ENCODE assay signal across 20 cellular contexts in the genomic region with DNA sequence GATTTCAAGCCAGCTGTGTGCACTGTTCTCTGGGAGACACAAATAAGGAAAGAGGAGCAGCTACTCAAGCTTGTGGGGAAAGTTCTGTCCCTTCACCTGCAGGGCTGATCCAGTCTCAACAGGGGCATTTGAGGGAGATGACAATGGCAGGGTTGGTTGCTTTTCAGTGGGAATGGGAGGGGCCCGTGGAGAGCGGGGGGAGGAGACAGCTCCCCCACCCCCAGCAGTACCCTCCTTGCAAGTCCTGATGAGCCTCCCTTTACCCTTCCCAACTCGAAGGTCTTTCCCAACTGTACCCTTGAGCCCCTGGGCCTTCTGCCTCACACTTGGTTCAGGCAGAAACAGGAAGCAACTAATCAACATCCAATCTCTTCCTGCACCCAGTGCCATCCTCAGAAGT.
A peak's percentile ranks its signal among the peaks of the same experiment; 100 is the strongest.
DNase-seq lines count a peak whose midpoint lies in the region; ATAC-seq and TF ChIP-seq lines count a peak whose summit lies in the region.
"Had no signal": no experiment of that assay in that cellular context is flagged by ENCODE, and none has a peak within 500 bp of the region (broad histone marks: within the 10 kb centered on the region; RNA-seq: fewer than 3 reads in every experiment).

No MANE protein-coding gene starts in this region.

- ATAC-seq in Right ventricle myocardium inferior (no peak), RWPE2 (ENCODE audit: low read depth) (0 out of 3 replicates have a peak, but pooled peaks have one; percentile 17), sciatic nerve (no peak), HG03108 (IDR thresholded peaks at IDR 0.05; ENCODE audit: unreplicated experiment) (no peak)
- ATAC-seq: A549 had no signal

- peaks cover 9% of the 10 kb centered on the region for H3K27me3 Mint-ChIP-seq in nephron progenitor cell (ENCODE audit: low read depth, poor library complexity)

- H3K4me1 ChIP-seq in left ventricle myocardium inferior (peaks cover 24% of the 10 kb centered on the region), RWPE2 (ENCODE audit: insufficient read depth, poor library complexity, severe bottlenecking) (no peaks in the 10 kb centered on the region)
- H3K4me1 ChIP-seq: A549 had no signal

- no peak overlapping the region for H3K4me3 Mint-ChIP-seq in nephron progenitor cell
- H3K4me3 Mint-ChIP-seq: CD4-positive, alpha-beta T cell; H9 had no signal

- no peak for TF ChIP-seq CTCF in left ventricle myocardium inferior (IDR thresholded peaks at IDR 0.05; ENCODE audit: borderline replicate concordance)
- no peak for TF ChIP-seq CTCF in RWPE2 (IDR thresholded peaks at IDR 0.05; ENCODE audit: poor library complexity, severe bottlenecking)
- TF ChIP-seq CTCF in nephron progenitor cell (IDR thresholded peaks at IDR 0.05), result no peak
- TF ChIP-seq CTCF in dorsolateral prefrontal cortex (IDR thresholded peaks at IDR 0.05 in 54 of 56, conservative IDR thresholded peaks at IDR 0.05 in 2 of 56; ENCODE audit: low read depth in 1 of 56, partially characterized antibody in 56 of 56), result no peak

- peaks cover 33% of the 10 kb centered on the region for H3K4me1 Mint-ChIP-seq in nephron progenitor cell

- DNase-seq in left ventricle myocardium inferior (no peak), Right ventricle myocardium inferior (ENCODE audit: missing footprints) (no peak), RWPE2 (ENCODE audit: low spot score) (no peak), nephron progenitor cell (no peak), sciatic nerve (ENCODE audit: low spot score) (peak; percentile 26), dorsolateral prefrontal cortex (no peak), NCI-H2081 treated with DMSO at 0.1 percent for 48 hours (lab: John Stamatoyannopoulos, UW) (no peak)
- DNase-seq: AML-193; CD4-positive, alpha-beta T cell; DMS153; DMS79; GF-D8; GOT3; H9; IMR-90 had no signal

- H3K27ac ChIP-seq in left ventricle myocardium inferior (replicated peaks) (peak overlapping the region; percentile 95), RWPE2 (ENCODE audit: poor library complexity, severe bottlenecking) (no peak overlapping the region), dorsolateral prefrontal cortex (peak overlapping the region in 3 of 59 donors; percentile 2 to 27 (median 15))
- H3K27ac ChIP-seq: 22Rv1, A549, C4-2B, HL-60 had no signal

- H3K36me3 ChIP-seq in left ventricle myocardium inferior, result peaks cover 16% of the 10 kb centered on the region
- H3K36me3 ChIP-seq in RWPE2 (ENCODE audit: low read depth), result no peaks in the 10 kb centered on the region

- H3K27me3 ChIP-seq in left ventricle myocardium inferior (ENCODE audit: low read depth) (no peaks in the 10 kb centered on the region), RWPE2 (ENCODE audit: insufficient read depth, poor library complexity, severe bottlenecking) (no peaks in the 10 kb centered on the region), dorsolateral prefrontal cortex (no peaks in the 10 kb centered on the region)

- H3K4me3 ChIP-seq in left ventricle myocardium inferior, result no peak overlapping the region
- no peak overlapping the region for H3K4me3 ChIP-seq in RWPE2 (ENCODE audit: severe bottlenecking)
- H3K4me3 ChIP-seq in dorsolateral prefrontal cortex, result no peak overlapping the region
- H3K4me3 ChIP-seq: A549 had no signal

- H3K9me3 ChIP-seq in left ventricle myocardium inferior (replicated peaks), result peaks cover 8% of the 10 kb centered on the region
- H3K9me3 ChIP-seq in RWPE2 (ENCODE audit: severe bottlenecking), result no peaks in the 10 kb centered on the region

- peak overlapping the region; percentile 23 for H3K27ac Mint-ChIP-seq in nephron progenitor cell
- H3K27ac Mint-ChIP-seq: CD4-positive, alpha-beta T cell had no signal

- peaks cover 27% of the 10 kb centered on the region for H3K9me3 Mint-ChIP-seq in nephron progenitor cell

- peaks cover 16% of the 10 kb centered on the region for H3K36me3 Mint-ChIP-seq in nephron progenitor cell (ENCODE audit: low read depth)

- intact Hi-C loops in left ventricle myocardium inferior (cut with micrococcal nuclease), result no loop called here
- intact Hi-C loops in Right ventricle myocardium inferior (cut with DNase I), result loop anchor here (5.0 to 10.0 kb wide), 2 partner anchors 218 to 280 kb away; no protein-coding TSS in a partner anchor
- intact Hi-C loops in sciatic nerve (cut with DNase I), result no loop called here
- intact Hi-C loops in dorsolateral prefrontal cortex (cut with DNase I), result no loop called here
